ENCODE assay signal across 8 cellular contexts in genomic region chr12:6567824-6568617, GRCh38. TPM values are rescaled to one million over a fixed set of nuclear protein-coding genes. Genes with fewer than 3 reads are reported as not detected.
A peak's percentile ranks its signal among the peaks of the same experiment; 100 is the strongest.
DNase-seq lines count a peak whose midpoint lies in the region; ATAC-seq, FAIRE-seq and TF ChIP-seq lines count a peak whose summit lies in the region.

Gene NOP2 (minus strand): TSS chr12:6568291. CDS start chr12:6567918, 373 bp downstream.

- peaks cover 64% of the 10 kb centered on the region for H3K36me3 Mint-ChIP-seq in central memory CD8-positive, alpha-beta T cell (ENCODE audit: insufficient read depth)

- no peaks in the 10 kb centered on the region for H3K9me3 ChIP-seq in kidney (ENCODE audit: control insufficient read depth in 1 of 2, low read length in 2 of 2)

- peak within 1 kb of the TSS; percentile 65 to 74 for H3K27ac ChIP-seq in kidney (ENCODE audit: low read depth in 2 of 2, low read length in 2 of 2)

- in situ Hi-C loops in GM18951 (cut with MboI; ENCODE audit: low sequenced_read_pairs, unreplicated experiment), result no loop called here

- peak within 1 kb of the TSS; percentile 89 to 91 for H3K4me3 ChIP-seq in kidney (ENCODE audit: low read length in 2 of 2)

- peak; percentile 91 for ATAC-seq in HG03280 (IDR thresholded peaks at IDR 0.05; ENCODE audit: unreplicated experiment)
- ATAC-seq in activated CD4-positive, CD25-positive, alpha-beta regulatory T cell treated with anti-CD3 and anti-CD28 coated beads, Interleukin-2, amount 50 U/mL, for 24 hours, result peak; percentile 90 to 91
- peak; percentile 90 for ATAC-seq in central memory CD8-positive, alpha-beta T cell (replicated peaks; ENCODE audit: extremely low read depth, poor library complexity, severe bottlenecking)

- no peaks in the 10 kb centered on the region for H3K9me3 Mint-ChIP-seq in central memory CD8-positive, alpha-beta T cell

- peak within 1 kb of the TSS; percentile 73 to 81 for H3K9ac ChIP-seq in kidney (ENCODE audit: low read length in 2 of 2)

- peak; percentile 94 for TF ChIP-seq POLR2A in GM18951 (IDR thresholded peaks at IDR 0.05; ENCODE audit: extremely low read depth, insufficient read depth, insufficient read length)

- no peak for TF ChIP-seq CTCF in kidney (IDR thresholded peaks at IDR 0.05; ENCODE audit: borderline replicate concordance, extremely low read depth, insufficient read depth)

- H3K36me3 ChIP-seq in kidney (ENCODE audit: control insufficient read depth in 1 of 2, insufficient read depth in 2 of 2, low read length in 2 of 2), result peaks cover 20 to 28% of the 10 kb centered on the region in 2 donors

- FAIRE-seq in kidney (lab: Jason Lieb, UNC), result no peak

- DNase-seq in AG08395 (ENCODE audit: low spot score), result peak; percentile 97
- DNase-seq in NCI-H446 treated with DMSO at 0.1 percent for 48 hours (lab: John Stamatoyannopoulos, UW), result peak; percentile 66
- DNase-seq in central memory CD8-positive, alpha-beta T cell (ENCODE audit: low spot score in 2 of 2), result peak; percentile 70 to 82
- DNase-seq in kidney, result peak; percentile 97
- DNase-seq in stimulated activated CD4-positive, alpha-beta T cell treated with anti-CD3 and anti-CD28 coated beads, Interleukin-15, amount 100 ng/mL, for 1 hour (ENCODE audit: low read depth in 1 of 2, low spot score in 1 of 2), result peak; percentile 72 to 84

- H3K27ac Mint-ChIP-seq in central memory CD8-positive, alpha-beta T cell (ENCODE audit: low read depth), result peak within 1 kb of the TSS; percentile 99

- no peaks in the 10 kb centered on the region for H3K27me3 Mint-ChIP-seq in central memory CD8-positive, alpha-beta T cell

- peak within 1 kb of the TSS; percentile 99 for H3K4me3 Mint-ChIP-seq in central memory CD8-positive, alpha-beta T cell

- H3K4me1 ChIP-seq in kidney (ENCODE audit: control insufficient read depth in 1 of 2, insufficient read depth in 1 of 2, low read depth in 1 of 2, low read length in 2 of 2), result peaks cover 5 to 9% of the 10 kb centered on the region in 2 donors

- peaks cover 45% of the 10 kb centered on the region for H3K4me1 Mint-ChIP-seq in central memory CD8-positive, alpha-beta T cell

- intact Hi-C loops in kidney (cut with DNase I), result no loop called here

RNA-seq across cellular contexts. Expression of gene NOP2, which starts in this region (rescaled TPM):
- total RNA-seq in kidney, result 29.7 TPM
- polyA plus RNA-seq in kidney (ENCODE audit: insufficient read depth, low read depth, low replicate concordance), result 12.2 TPM

Comparison
In these comparisons a context has a peak if more than half of its experiments do, and no peak if none do; other contexts are left out.
1. Peak in every context shown above with its lines: DNase-seq, ATAC-seq, H3K4me3 ChIP-seq and H3K27ac ChIP-seq.